Comparison of ENCODE assay signal across 1 cellular context in the genomic region with DNA sequence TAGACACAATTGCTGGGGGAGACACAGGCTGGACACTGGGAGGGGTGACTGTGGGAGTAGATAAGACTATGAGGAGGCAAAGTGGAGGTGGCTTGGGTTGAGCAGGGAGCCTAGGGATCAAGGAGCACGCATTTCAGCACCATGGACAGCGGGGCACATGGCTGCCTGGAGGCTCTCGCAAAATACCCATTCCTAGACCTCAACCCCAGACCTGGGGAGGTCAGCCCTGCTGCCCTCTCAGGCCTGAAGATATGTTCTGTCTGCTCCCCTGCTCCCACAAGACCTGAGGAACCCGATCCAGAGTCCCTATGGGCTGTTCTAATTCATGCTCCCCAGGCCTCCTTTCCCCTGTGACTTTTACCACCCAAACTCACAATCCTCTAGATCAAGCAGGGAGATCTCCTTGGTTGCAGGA.
A peak's percentile ranks its signal among the peaks of the same experiment; 100 is the strongest.
TF ChIP-seq lines count a peak whose summit lies in the region.

No MANE protein-coding gene starts in this region.

TF ChIP-seq in HepG2, 621 proteins besides CTCF, POLR2A, EP300 and RAD21 (continued from another document and continues in another):
- TF ChIP-seq, protein P1, sequence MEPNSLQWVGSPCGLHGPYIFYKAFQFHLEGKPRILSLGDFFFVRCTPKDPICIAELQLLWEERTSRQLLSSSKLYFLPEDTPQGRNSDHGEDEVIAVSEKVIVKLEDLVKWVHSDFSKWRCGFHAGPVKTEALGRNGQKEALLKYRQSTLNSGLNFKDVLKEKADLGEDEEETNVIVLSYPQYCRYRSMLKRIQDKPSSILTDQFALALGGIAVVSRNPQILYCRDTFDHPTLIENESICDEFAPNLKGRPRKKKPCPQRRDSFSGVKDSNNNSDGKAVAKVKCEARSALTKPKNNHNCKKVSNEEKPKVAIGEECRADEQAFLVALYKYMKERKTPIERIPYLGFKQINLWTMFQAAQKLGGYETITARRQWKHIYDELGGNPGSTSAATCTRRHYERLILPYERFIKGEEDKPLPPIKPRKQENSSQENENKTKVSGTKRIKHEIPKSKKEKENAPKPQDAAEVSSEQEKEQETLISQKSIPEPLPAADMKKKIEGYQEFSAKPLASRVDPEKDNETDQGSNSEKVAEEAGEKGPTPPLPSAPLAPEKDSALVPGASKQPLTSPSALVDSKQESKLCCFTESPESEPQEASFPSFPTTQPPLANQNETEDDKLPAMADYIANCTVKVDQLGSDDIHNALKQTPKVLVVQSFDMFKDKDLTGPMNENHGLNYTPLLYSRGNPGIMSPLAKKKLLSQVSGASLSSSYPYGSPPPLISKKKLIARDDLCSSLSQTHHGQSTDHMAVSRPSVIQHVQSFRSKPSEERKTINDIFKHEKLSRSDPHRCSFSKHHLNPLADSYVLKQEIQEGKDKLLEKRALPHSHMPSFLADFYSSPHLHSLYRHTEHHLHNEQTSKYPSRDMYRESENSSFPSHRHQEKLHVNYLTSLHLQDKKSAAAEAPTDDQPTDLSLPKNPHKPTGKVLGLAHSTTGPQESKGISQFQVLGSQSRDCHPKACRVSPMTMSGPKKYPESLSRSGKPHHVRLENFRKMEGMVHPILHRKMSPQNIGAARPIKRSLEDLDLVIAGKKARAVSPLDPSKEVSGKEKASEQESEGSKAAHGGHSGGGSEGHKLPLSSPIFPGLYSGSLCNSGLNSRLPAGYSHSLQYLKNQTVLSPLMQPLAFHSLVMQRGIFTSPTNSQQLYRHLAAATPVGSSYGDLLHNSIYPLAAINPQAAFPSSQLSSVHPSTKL (CRISPR knock-in tag; IDR thresholded peaks at IDR 0.05): peak; percentile 61; the same call in 1 of the 2 replicates
- TF ChIP-seq BCLAF1 (IDR thresholded peaks at IDR 0.05) (no peak), ZBTB3 (CRISPR knock-in tag; IDR thresholded peaks at IDR 0.05; ENCODE audit: borderline replicate concordance, low read depth) (no peak), TRIM24 (CRISPR knock-in tag; IDR thresholded peaks at IDR 0.05) (no peak), HNRNPH1 (optimal IDR thresholded peaks at IDR 0.05; ENCODE audit: low read depth, low read length) (no peak), DNMT1 (CRISPR knock-in tag; IDR thresholded peaks at IDR 0.05) (no peak), SOX13 (IDR thresholded peaks at IDR 0.05) (no peak), SOX13 (CRISPR knock-in tag; conservative IDR thresholded peaks at IDR 0.05 in 1 of 2, IDR thresholded peaks at IDR 0.05 in 1 of 2) (peak in 1 of 2 experiments; percentile 38; a peak in 1 of 4 replicates), ZFP62 (CRISPR knock-in tag; IDR thresholded peaks at IDR 0.05) (no peak), SRY (CRISPR knock-in tag; IDR thresholded peaks at IDR 0.05) (peak; percentile 90), ZNF207 (IDR thresholded peaks at IDR 0.05; ENCODE audit: borderline replicate concordance) (no peak), PRMT3 (CRISPR knock-in tag; IDR thresholded peaks at IDR 0.05; ENCODE audit: borderline replicate concordance, low read depth) (no peak), PBX3 (CRISPR knock-in tag; IDR thresholded peaks at IDR 0.05; ENCODE audit: borderline replicate concordance) (peak; percentile 67; the same call in 1 of the 2 replicates), ZNF674 (CRISPR knock-in tag; IDR thresholded peaks at IDR 0.05; ENCODE audit: low read depth) (no peak), CEBPG (CRISPR knock-in tag; IDR thresholded peaks at IDR 0.05) (no peak), ZNF788 (CRISPR knock-in tag; IDR thresholded peaks at IDR 0.05; ENCODE audit: borderline replicate concordance) (no peak), MZF1 (CRISPR knock-in tag; IDR thresholded peaks at IDR 0.05; ENCODE audit: borderline replicate concordance) (no peak), ZNF143 (CRISPR knock-in tag; IDR thresholded peaks at IDR 0.05) (0 out of 2 replicates have a peak, but pooled peaks have one; percentile 31), ZNF761 (CRISPR knock-in tag; conservative IDR thresholded peaks at IDR 0.05) (no peak), ZNF33B (CRISPR knock-in tag; IDR thresholded peaks at IDR 0.05) (no peak), ZNF496 (CRISPR knock-in tag; IDR thresholded peaks at IDR 0.05; ENCODE audit: insufficient replicate concordance) (no peak), SMC3 (IDR thresholded peaks at IDR 0.05; ENCODE audit: low read length) (no peak), GMEB1 (CRISPR knock-in tag; IDR thresholded peaks at IDR 0.05; ENCODE audit: borderline replicate concordance) (no peak), ZNF407 (CRISPR knock-in tag; IDR thresholded peaks at IDR 0.05; ENCODE audit: not compliant biosample characterization) (no peak), FOXM1 (CRISPR knock-in tag; IDR thresholded peaks at IDR 0.05) (peak; percentile 87; the same call in 1 of the 2 replicates), MIER3 (CRISPR knock-in tag; IDR thresholded peaks at IDR 0.05; ENCODE audit: borderline replicate concordance) (no peak), PHF20 (CRISPR knock-in tag; IDR thresholded peaks at IDR 0.05) (0 out of 2 replicates have a peak, but pooled peaks have one; percentile 35), ARID2 (CRISPR knock-in tag; IDR thresholded peaks at IDR 0.05; ENCODE audit: borderline replicate concordance) (no peak), IRF2 (CRISPR knock-in tag; IDR thresholded peaks at IDR 0.05) (peak; percentile 75; the same call in 1 of the 2 replicates), TAF1 (CRISPR knock-in tag; IDR thresholded peaks at IDR 0.05) (no peak), ATAD3A (CRISPR knock-in tag; IDR thresholded peaks at IDR 0.05) (no peak), SYNCRIP (IDR thresholded peaks at IDR 0.05; ENCODE audit: insufficient read depth, low read depth, low read length) (no peak), MLXIP (CRISPR knock-in tag; IDR thresholded peaks at IDR 0.05; ENCODE audit: borderline replicate concordance) (peak; percentile 78; the same call in 1 of the 2 replicates), ZNF234 (CRISPR knock-in tag; conservative IDR thresholded peaks at IDR 0.05) (no peak)
- TF ChIP-seq, protein P2, sequence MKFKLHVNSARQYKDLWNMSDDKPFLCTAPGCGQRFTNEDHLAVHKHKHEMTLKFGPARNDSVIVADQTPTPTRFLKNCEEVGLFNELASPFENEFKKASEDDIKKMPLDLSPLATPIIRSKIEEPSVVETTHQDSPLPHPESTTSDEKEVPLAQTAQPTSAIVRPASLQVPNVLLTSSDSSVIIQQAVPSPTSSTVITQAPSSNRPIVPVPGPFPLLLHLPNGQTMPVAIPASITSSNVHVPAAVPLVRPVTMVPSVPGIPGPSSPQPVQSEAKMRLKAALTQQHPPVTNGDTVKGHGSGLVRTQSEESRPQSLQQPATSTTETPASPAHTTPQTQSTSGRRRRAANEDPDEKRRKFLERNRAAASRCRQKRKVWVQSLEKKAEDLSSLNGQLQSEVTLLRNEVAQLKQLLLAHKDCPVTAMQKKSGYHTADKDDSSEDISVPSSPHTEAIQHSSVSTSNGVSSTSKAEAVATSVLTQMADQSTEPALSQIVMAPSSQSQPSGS (CRISPR knock-in tag; IDR thresholded peaks at IDR 0.05): peak; percentile 73; the same call in 1 of the 2 replicates
